Comparison of ENCODE assay signal across 17 cellular contexts in genomic region chr3:171528102-171528501, GRCh38.
DNase-seq lines count a peak whose midpoint lies in the region; ATAC-seq and TF ChIP-seq lines count a peak whose summit lies in the region.
"Had no signal": no experiment of that assay in that cellular context is flagged by ENCODE, and none has a peak within 500 bp of the region (broad histone marks: within the 10 kb centered on the region; RNA-seq: fewer than 3 reads in every experiment).

No MANE protein-coding gene starts in this region.

- intact Hi-C loops in IMR-90 (cut with micrococcal nuclease) = no loop called here

- CTCF ChIA-PET in IMR-90 (lab: Yijun Ruan, JAX) = no interaction called here

- H2AK5ac ChIP-seq in IMR-90 (ENCODE audit: low read depth, low read length) = no peak overlapping the region

- no peak overlapping the region for H3K9ac ChIP-seq in IMR-90 (ENCODE audit: low read depth, low read length)

- H3K9me1 ChIP-seq in IMR-90 (ENCODE audit: insufficient read depth, low read length) = peaks cover 3% of the 10 kb centered on the region; the same call in 1 of the 2 replicates

- no peak overlapping the region for H2BK15ac ChIP-seq in IMR-90 (ENCODE audit: low read depth, low read length)

- TF ChIP-seq POLR2A in IMR-90 (IDR thresholded peaks at IDR 0.05; ENCODE audit: low read depth, low read length) (no peak), upper lobe of left lung (IDR thresholded peaks at IDR 0.05) (no peak), Peyer's patch (IDR thresholded peaks at IDR 0.05) (no peak)

- H4K5ac ChIP-seq in IMR-90 (ENCODE audit: low read depth, low read length) = no peak overlapping the region

- H3K9me3 ChIP-seq in IMR-90 (ENCODE audit: control insufficient read depth, insufficient read depth, low read length) = no peaks in the 10 kb centered on the region
- H3K9me3 ChIP-seq in upper lobe of left lung = no peaks in the 10 kb centered on the region
- no peaks in the 10 kb centered on the region for H3K9me3 ChIP-seq in Peyer's patch
- H3K9me3 ChIP-seq: Caco-2 had no signal

- no peaks in the 10 kb centered on the region for H3K79me1 ChIP-seq in IMR-90 (ENCODE audit: low read depth in 1 of 2, low read length in 2 of 2)

- no peak overlapping the region for H3K4me2 ChIP-seq in IMR-90 (ENCODE audit: low read depth, low read length)

- peak; percentile 14 for DNase-seq in AG10803 (ENCODE audit: low read depth)
- peak; percentile 35 for DNase-seq in IMR-90
- peak; percentile 69 for DNase-seq in choroid plexus epithelial cell (ENCODE audit: low read depth)
- peak; percentile 17 for DNase-seq in fibroblast of the conjunctiva (ENCODE audit: low read depth)
- no peak for DNase-seq in upper lobe of left lung
- no peak for DNase-seq in Peyer's patch
- DNase-seq: Caco-2; CD4-positive, alpha-beta T cell; H9; NCI-H1105; NCI-H2081; NCI-H510A; NCI-H748 treated with DMSO at 0.1 percent for 48 hours; Right ventricle myocardium superior had no signal

- no peak overlapping the region; the same call in 1 of the 2 replicates for H3K18ac ChIP-seq in IMR-90 (ENCODE audit: low read depth, low read length)

- H3K56ac ChIP-seq in IMR-90 (ENCODE audit: extremely low read depth, insufficient read depth, low read length) = no peak overlapping the region

- H3K4ac ChIP-seq in IMR-90 (ENCODE audit: low read depth, low read length) = no peak overlapping the region

- POLR2A ChIA-PET in IMR-90 (lab: Charles Lee; ENCODE audit: unreplicated experiment) = no interaction called here

- ATAC-seq in IMR-90 (ENCODE audit: low read depth) (no peak), upper lobe of left lung (ENCODE audit: low FRiP score in 2 of 2) (no peak), GM18858 (IDR thresholded peaks at IDR 0.05; ENCODE audit: unreplicated experiment) (no peak), HG02610 (IDR thresholded peaks at IDR 0.05; ENCODE audit: unreplicated experiment) (no peak)
- ATAC-seq: GM12878 had no signal

- no peak for TF ChIP-seq RAD21 in IMR-90 (IDR thresholded peaks at IDR 0.05; ENCODE audit: low read length)

- H2AK9ac ChIP-seq in IMR-90 (replicated peaks; ENCODE audit: low read depth, low read length, poor library complexity) = no peak overlapping the region

- dilution Hi-C loops in IMR-90 (cut with HindIII; ENCODE audit: low sequenced_read_pairs, unreplicated experiment) = no loop called here

- H3K27ac ChIP-seq in IMR-90 (ENCODE audit: insufficient read depth, low read length) (no peak overlapping the region), upper lobe of left lung (no peak overlapping the region), Peyer's patch (no peak overlapping the region)

- no peak overlapping the region for H2BK5ac ChIP-seq in IMR-90 (ENCODE audit: low read depth, low read length, poor library complexity, severe bottlenecking)

- no CpG with 5 or more reads among the region's 2 CpGs for WGBS in IMR-90 (ENCODE audit: extremely low coverage in 2 of 2, insufficient read length in 1 of 2), 2 experiments
- 73 to 81% methylated on average over 2 of the region's 2 CpGs for WGBS in upper lobe of left lung, 2 donors

- H2BK20ac ChIP-seq in IMR-90 (ENCODE audit: low read depth, low read length) = no peak overlapping the region

- H3K4me1 ChIP-seq in IMR-90 (ENCODE audit: control insufficient read depth, insufficient read depth, low read length) (peaks cover 21% of the 10 kb centered on the region), upper lobe of left lung (peaks cover 0 to 7% (median 0%) of the 10 kb centered on the region in 4 donors), Peyer's patch (no peaks in the 10 kb centered on the region)

- no peak overlapping the region for H3K14ac ChIP-seq in IMR-90 (replicated peaks; ENCODE audit: low read depth, low read length)

- H2AFZ ChIP-seq in IMR-90 (replicated peaks; ENCODE audit: low read length, poor library complexity) = no peak overlapping the region

- H3K23ac ChIP-seq in IMR-90 (ENCODE audit: low read depth, low read length) = no peak overlapping the region

- H3K4me3 ChIP-seq in AG10803 (ENCODE audit: low read length) (no peak overlapping the region), IMR-90 (ENCODE audit: insufficient read depth, low read depth, low read length) (no peak overlapping the region), choroid plexus epithelial cell (ENCODE audit: low read depth, low read length) (no peak overlapping the region), upper lobe of left lung (no peak overlapping the region), Peyer's patch (no peak overlapping the region)
- H3K4me3 ChIP-seq: GM12878 had no signal

- no peak overlapping the region for H2BK120ac ChIP-seq in IMR-90 (ENCODE audit: low read depth, low read length)

- no peaks in the 10 kb centered on the region for H4K20me1 ChIP-seq in IMR-90 (ENCODE audit: insufficient read depth, low read length)

- TF ChIP-seq CTCF in AG10803 (conservative IDR thresholded peaks at IDR 0.05; ENCODE audit: low read length) (no peak), IMR-90 (conservative IDR thresholded peaks at IDR 0.05; ENCODE audit: low read depth, low read length) (no peak), choroid plexus epithelial cell (conservative IDR thresholded peaks at IDR 0.05; ENCODE audit: low read depth, low read length) (no peak), upper lobe of left lung (IDR thresholded peaks at IDR 0.05) (no peak), Peyer's patch (IDR thresholded peaks at IDR 0.05) (no peak)

- H4K8ac ChIP-seq in IMR-90 (ENCODE audit: low read depth in 2 of 2, low read length in 2 of 2) = no peak overlapping the region

- TF ChIP-seq EP300 in upper lobe of left lung (IDR thresholded peaks at IDR 0.05) = peak in 1 of 4 donors; percentile 27

- H3K27me3 ChIP-seq in IMR-90 (ENCODE audit: control insufficient read depth, insufficient read depth, low read length) (no peaks in the 10 kb centered on the region), upper lobe of left lung (no peaks in the 10 kb centered on the region), Peyer's patch (no peaks in the 10 kb centered on the region)

- in situ Hi-C loops in IMR-90 (cut with MboI; ENCODE audit: low sequenced_read_pairs) = no loop called here

- H3K36me3 ChIP-seq in IMR-90 (ENCODE audit: control insufficient read depth, insufficient read depth, low read length) (no peaks in the 10 kb centered on the region), upper lobe of left lung (no peaks in the 10 kb centered on the region), Peyer's patch (no peaks in the 10 kb centered on the region)

- no peak overlapping the region for H4K91ac ChIP-seq in IMR-90 (ENCODE audit: insufficient read depth, low read depth, low read length)

- BruUV-seq in IMR-90 (replicated peaks; lab: Mats Ljungman, UMichigan) = no TSS peak

TF ChIP-seq in IMR-90, 13 proteins besides CTCF, POLR2A, EP300 and RAD21:
- TF ChIP-seq FOS (IDR thresholded peaks at IDR 0.05; ENCODE audit: low read depth, low read length) (no peak), CEBPB (IDR thresholded peaks at IDR 0.05; ENCODE audit: low read depth, low read length) (peak; percentile 68)

Comparison
In these comparisons a context has a peak if more than half of its experiments do, and no peak if none do; other contexts are left out.
1. DNase-seq: peak in AG10803 (single experiment), IMR-90 (single experiment), choroid plexus epithelial cell (single experiment) and fibroblast of the conjunctiva (single experiment); none in upper lobe of left lung (0 of 2) and Peyer's patch (0 of 3).